In genomic region chr10:11931038-11931437, GRCh38 we compare ENCODE assay signal across 27 cellular contexts.
"Had no signal": no experiment of that assay in that cellular context is flagged by ENCODE, and none has a peak within 500 bp of the region (broad histone marks: within the 10 kb centered on the region; RNA-seq: fewer than 3 reads in every experiment).

No MANE protein-coding gene starts in this region.

- H2AFZ ChIP-seq: hepatocyte, neural progenitor cell had no signal

- H3K79me2 ChIP-seq: hepatocyte had no signal

- ATAC-seq: gastroesophageal sphincter; left ventricle myocardium superior; naive thymus-derived CD8-positive, alpha-beta T cell had no signal

- H3K36me3 ChIP-seq: neural progenitor cell had no signal

- H3K27ac ChIP-seq: brain microvascular endothelial cell, coronary artery, dorsolateral prefrontal cortex, gastroesophageal sphincter, hepatocyte, neural progenitor cell, right atrium auricular region, thyroid gland, upper lobe of left lung had no signal

- H3K4me3 ChIP-seq: coronary artery, dorsolateral prefrontal cortex, gastroesophageal sphincter, hepatocyte, neural progenitor cell, right atrium auricular region, thyroid gland, upper lobe of left lung had no signal

- H3K4me3 Mint-ChIP-seq: activated naive CD4-positive, alpha-beta T cell treated with anti-CD3 and anti-CD28 coated beads, Interleukin-2, amount 10 ng/mL, durations not matched to agents 7 days and 5 days; activated naive CD8-positive, alpha-beta T cell treated with anti-CD3 and anti-CD28 coated beads, Interleukin-2, amount 10 ng/mL, durations not matched to agents 7 days and 5 days; activated T-helper 1 cell treated with anti-CD3 and anti-CD28 coated beads, Interleukin-12 subunit alpha, Interleukin-12 subunit beta, Interleukin-2, Interleukin-4 antibody, amounts not matched to agents 30 ng/mL and 10 ng/mL and 1 ng/mL, durations not matched to agents 14 hours and 24 hours and 36 hours; naive thymus-derived CD8-positive, alpha-beta T cell; neural progenitor cell; stimulated activated naive CD8-positive, alpha-beta T cell treated with anti-CD3 and anti-CD28 coated beads, Interleukin-15, Interleukin-2, amounts not matched to agents 100 ng/mL and 50 ng/mL, for 24 hours had no signal

- H3K4me1 ChIP-seq: gastroesophageal sphincter, neural progenitor cell, right atrium auricular region had no signal

- DNase-seq: activated CD4-positive, alpha-beta T cell treated with anti-CD3 and anti-CD28 coated beads for 4 hours; activated CD4-positive, alpha-beta T cell treated with anti-CD3 and anti-CD28 coated beads, Interleukin-2, amount 50 U/mL, for 48 hours; activated CD4-positive, CD25-positive, alpha-beta regulatory T cell; activated CD8-positive, alpha-beta memory T cell treated with anti-CD3 and anti-CD28 coated beads for 24 hours; activated CD8-positive, alpha-beta memory T cell treated with anti-CD3 and anti-CD28 coated beads, Interleukin-2, amount 50 U/mL, for 4 hours; activated effector memory CD4-positive, alpha-beta T cell treated with anti-CD3 and anti-CD28 coated beads, Interleukin-2, amount 50 U/mL, for 16 hours; activated naive CD4-positive, alpha-beta T cell treated with anti-CD3 and anti-CD28 coated beads, Interleukin-2, amount 10 ng/mL, durations not matched to agents 7 days and 5 days; activated naive CD8-positive, alpha-beta T cell treated with anti-CD3 and anti-CD28 coated beads, Interleukin-2, amount 10 ng/mL, durations not matched to agents 7 days and 5 days; activated T-cell treated with anti-CD3 and anti-CD28 coated beads, Interleukin-2, amount 50 U/mL, for 1 hour; amniotic stem cell; brain microvascular endothelial cell; dorsolateral prefrontal cortex; effector memory CD4-positive, alpha-beta T cell; erythroblast; left ventricle myocardium superior; naive thymus-derived CD8-positive, alpha-beta T cell; stimulated activated CD4-positive, alpha-beta T cell treated with anti-CD3 and anti-CD28 coated beads, Interleukin-2, amount 100 ng/mL, for 48 hours; thyroid gland had no signal

- H3K9me3 ChIP-seq: gastroesophageal sphincter, right atrium auricular region, thyroid gland, upper lobe of left lung had no signal

- H3K9ac ChIP-seq: neural progenitor cell had no signal

- FAIRE-seq: astrocyte had no signal

- H3K4me1 Mint-ChIP-seq: activated naive CD4-positive, alpha-beta T cell treated with anti-CD3 and anti-CD28 coated beads, Interleukin-2, amount 10 ng/mL, durations not matched to agents 7 days and 5 days; activated naive CD8-positive, alpha-beta T cell treated with anti-CD3 and anti-CD28 coated beads, Interleukin-2, amount 10 ng/mL, durations not matched to agents 7 days and 5 days; neural progenitor cell had no signal

- H3K4me2 ChIP-seq: hepatocyte, neural progenitor cell had no signal

- H3K27me3 ChIP-seq: brain microvascular endothelial cell, dorsolateral prefrontal cortex, gastroesophageal sphincter, hepatocyte, neural progenitor cell, right atrium auricular region, thyroid gland, upper lobe of left lung had no signal

- H3K9me3 Mint-ChIP-seq: activated naive CD4-positive, alpha-beta T cell treated with anti-CD3 and anti-CD28 coated beads, Interleukin-2, amount 10 ng/mL, durations not matched to agents 7 days and 5 days; activated naive CD8-positive, alpha-beta T cell treated with anti-CD3 and anti-CD28 coated beads, Interleukin-2, amount 10 ng/mL, durations not matched to agents 7 days and 5 days; activated T-helper 1 cell treated with anti-CD3 and anti-CD28 coated beads, Interleukin-12 subunit alpha, Interleukin-12 subunit beta, Interleukin-2, Interleukin-4 antibody, amounts not matched to agents 30 ng/mL and 10 ng/mL and 1 ng/mL, durations not matched to agents 14 hours and 24 hours and 36 hours; naive thymus-derived CD8-positive, alpha-beta T cell; neural progenitor cell; stimulated activated naive CD8-positive, alpha-beta T cell treated with anti-CD3 and anti-CD28 coated beads, Interleukin-15, Interleukin-2, amounts not matched to agents 100 ng/mL and 50 ng/mL, for 24 hours had no signal

- H3K27me3 Mint-ChIP-seq: activated naive CD4-positive, alpha-beta T cell treated with anti-CD3 and anti-CD28 coated beads, Interleukin-2, amount 10 ng/mL, durations not matched to agents 7 days and 5 days; activated naive CD8-positive, alpha-beta T cell treated with anti-CD3 and anti-CD28 coated beads, Interleukin-2, amount 10 ng/mL, durations not matched to agents 7 days and 5 days; naive thymus-derived CD8-positive, alpha-beta T cell; stimulated activated naive CD8-positive, alpha-beta T cell treated with anti-CD3 and anti-CD28 coated beads, Interleukin-15, Interleukin-2, amounts not matched to agents 100 ng/mL and 50 ng/mL, for 24 hours had no signal

- H3K27ac Mint-ChIP-seq: activated naive CD4-positive, alpha-beta T cell treated with anti-CD3 and anti-CD28 coated beads, Interleukin-2, amount 10 ng/mL, durations not matched to agents 7 days and 5 days; activated naive CD8-positive, alpha-beta T cell treated with anti-CD3 and anti-CD28 coated beads, Interleukin-2, amount 10 ng/mL, durations not matched to agents 7 days and 5 days; neural progenitor cell; stimulated activated naive CD8-positive, alpha-beta T cell treated with anti-CD3 and anti-CD28 coated beads, Interleukin-15, Interleukin-2, amounts not matched to agents 100 ng/mL and 50 ng/mL, for 24 hours had no signal
